ENCODE assay signal across 1 cellular context in the genomic region with DNA sequence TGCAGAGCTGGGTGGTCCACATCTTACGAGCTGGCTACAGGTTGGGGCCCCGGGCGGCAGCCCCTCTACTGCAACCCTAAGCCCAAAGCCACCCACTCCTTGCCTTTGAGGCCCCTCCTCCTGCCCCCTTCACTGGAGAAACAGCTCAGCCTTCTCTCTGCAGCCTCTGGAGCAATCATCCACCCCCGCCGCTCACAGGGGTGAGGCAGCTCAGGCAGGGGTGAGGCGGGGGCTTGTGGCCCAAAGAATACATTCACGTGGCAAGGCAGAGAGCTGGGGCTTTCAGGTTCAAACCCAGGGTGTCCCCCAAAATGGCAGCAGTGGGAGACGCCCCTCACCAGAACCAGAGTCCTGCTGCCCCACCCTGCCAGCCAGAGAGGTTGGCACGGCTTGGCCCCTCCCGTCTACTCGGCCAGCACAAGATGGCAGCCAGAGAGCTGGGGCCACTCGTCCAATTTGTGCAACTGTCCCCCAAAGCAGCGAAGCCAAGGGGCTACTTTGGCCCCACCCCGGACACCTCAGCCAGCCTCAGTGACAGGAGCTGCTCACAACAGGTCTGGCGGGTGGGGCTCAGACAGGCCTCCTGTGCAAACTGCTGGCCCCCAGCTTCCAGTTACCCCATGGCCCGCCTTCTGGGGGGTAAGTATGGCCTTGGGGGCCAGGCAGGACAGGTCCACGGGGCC.
A peak's percentile ranks its signal among the peaks of the same experiment; 100 is the strongest.
TF ChIP-seq lines count a peak whose summit lies in the region.

No MANE protein-coding gene starts in this region.

TF ChIP-seq in K562, 482 proteins besides CTCF, POLR2A, EP300 and RAD21:
- TF ChIP-seq SUPT5H (IDR thresholded peaks at IDR 0.05) (peak; percentile 58; the same call in 1 of the 2 replicates), POLR2AphosphoS2 (IDR thresholded peaks at IDR 0.05; ENCODE audit: low read length) (0 out of 2 replicates have a peak, but pooled peaks have one; percentile 70), TAL1 (IDR thresholded peaks at IDR 0.05) (no peak), MTA1 (IDR thresholded peaks at IDR 0.05; ENCODE audit: borderline replicate concordance) (0 out of 2 replicates have a peak, but pooled peaks have one; percentile 61), ZNF830 (CRISPR knock-in tag; IDR thresholded peaks at IDR 0.05) (0 out of 2 replicates have a peak, but pooled peaks have one; percentile 12), PRMT5 (CRISPR knock-in tag; IDR thresholded peaks at IDR 0.05) (no peak), EGR1 (conservative IDR thresholded peaks at IDR 0.05) (peak; percentile 60), CAMTA2 (CRISPR knock-in tag; conservative IDR thresholded peaks at IDR 0.05) (0 out of 2 replicates have a peak, but pooled peaks have one; percentile 21), SNRNP70 (optimal IDR thresholded peaks at IDR 0.05; ENCODE audit: low read depth, low read length) (no peak), CHD2 (IDR thresholded peaks at IDR 0.05; ENCODE audit: low read depth, low read length) (0 out of 2 replicates have a peak, but pooled peaks have one; percentile 24), ZNF384 (IDR thresholded peaks at IDR 0.05; ENCODE audit: low read depth, low read length) (peak; percentile 53; the same call in 1 of the 2 replicates), POLR2G (IDR thresholded peaks at IDR 0.05; ENCODE audit: low read depth, low read length) (peak; percentile 80), TEAD1 (CRISPR knock-in tag; IDR thresholded peaks at IDR 0.05) (0 out of 4 replicates have a peak, but pooled peaks of 1 of the 2 experiments have one; percentile 26), ZNF184 (CRISPR knock-in tag; IDR thresholded peaks at IDR 0.05) (no peak), RBM22 (IDR thresholded peaks at IDR 0.05; ENCODE audit: low read depth, low read length, poor library complexity, severe bottlenecking) (peak; percentile 95), BCL6 (CRISPR knock-in tag; IDR thresholded peaks at IDR 0.05) (no peak), ZNF764 (CRISPR knock-in tag; IDR thresholded peaks at IDR 0.05; ENCODE audit: low read depth) (0 out of 2 replicates have a peak, but pooled peaks have one; percentile 20), RBFOX2 (IDR thresholded peaks at IDR 0.05; ENCODE audit: low read depth, low read length) (peak; percentile 63), MYNN (IDR thresholded peaks at IDR 0.05) (0 out of 2 replicates have a peak, but pooled peaks have one; percentile 9), MYNN (CRISPR knock-in tag; IDR thresholded peaks at IDR 0.05) (no peak), RAD51 (IDR thresholded peaks at IDR 0.05; ENCODE audit: borderline replicate concordance, low read depth) (no peak), PHF8 (IDR thresholded peaks at IDR 0.05; ENCODE audit: borderline replicate concordance, low read length) (0 out of 2 replicates have a peak, but pooled peaks have one; percentile 12), RUNX1 (IDR thresholded peaks at IDR 0.05; ENCODE audit: low read depth) (0 out of 2 replicates have a peak, but pooled peaks have one; percentile 14)
- TF ChIP-seq, protein P1, sequence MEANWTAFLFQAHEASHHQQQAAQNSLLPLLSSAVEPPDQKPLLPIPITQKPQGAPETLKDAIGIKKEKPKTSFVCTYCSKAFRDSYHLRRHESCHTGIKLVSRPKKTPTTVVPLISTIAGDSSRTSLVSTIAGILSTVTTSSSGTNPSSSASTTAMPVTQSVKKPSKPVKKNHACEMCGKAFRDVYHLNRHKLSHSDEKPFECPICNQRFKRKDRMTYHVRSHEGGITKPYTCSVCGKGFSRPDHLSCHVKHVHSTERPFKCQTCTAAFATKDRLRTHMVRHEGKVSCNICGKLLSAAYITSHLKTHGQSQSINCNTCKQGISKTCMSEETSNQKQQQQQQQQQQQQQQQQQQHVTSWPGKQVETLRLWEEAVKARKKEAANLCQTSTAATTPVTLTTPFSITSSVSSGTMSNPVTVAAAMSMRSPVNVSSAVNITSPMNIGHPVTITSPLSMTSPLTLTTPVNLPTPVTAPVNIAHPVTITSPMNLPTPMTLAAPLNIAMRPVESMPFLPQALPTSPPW (CRISPR knock-in tag; IDR thresholded peaks at IDR 0.05), result peak; percentile 5; the same call in 1 of the 2 replicates
- TF ChIP-seq, protein P2, sequence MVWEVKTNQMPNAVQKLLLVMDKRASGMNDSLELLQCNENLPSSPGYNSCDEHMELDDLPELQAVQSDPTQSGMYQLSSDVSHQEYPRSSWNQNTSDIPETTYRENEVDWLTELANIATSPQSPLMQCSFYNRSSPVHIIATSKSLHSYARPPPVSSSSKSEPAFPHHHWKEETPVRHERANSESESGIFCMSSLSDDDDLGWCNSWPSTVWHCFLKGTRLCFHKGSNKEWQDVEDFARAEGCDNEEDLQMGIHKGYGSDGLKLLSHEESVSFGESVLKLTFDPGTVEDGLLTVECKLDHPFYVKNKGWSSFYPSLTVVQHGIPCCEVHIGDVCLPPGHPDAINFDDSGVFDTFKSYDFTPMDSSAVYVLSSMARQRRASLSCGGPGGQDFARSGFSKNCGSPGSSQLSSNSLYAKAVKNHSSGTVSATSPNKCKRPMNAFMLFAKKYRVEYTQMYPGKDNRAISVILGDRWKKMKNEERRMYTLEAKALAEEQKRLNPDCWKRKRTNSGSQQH (CRISPR knock-in tag; IDR thresholded peaks at IDR 0.05), result 0 out of 2 replicates have a peak, but pooled peaks have one; percentile 2
